17 cellular contexts compared by ENCODE assay signal in the genomic region with DNA sequence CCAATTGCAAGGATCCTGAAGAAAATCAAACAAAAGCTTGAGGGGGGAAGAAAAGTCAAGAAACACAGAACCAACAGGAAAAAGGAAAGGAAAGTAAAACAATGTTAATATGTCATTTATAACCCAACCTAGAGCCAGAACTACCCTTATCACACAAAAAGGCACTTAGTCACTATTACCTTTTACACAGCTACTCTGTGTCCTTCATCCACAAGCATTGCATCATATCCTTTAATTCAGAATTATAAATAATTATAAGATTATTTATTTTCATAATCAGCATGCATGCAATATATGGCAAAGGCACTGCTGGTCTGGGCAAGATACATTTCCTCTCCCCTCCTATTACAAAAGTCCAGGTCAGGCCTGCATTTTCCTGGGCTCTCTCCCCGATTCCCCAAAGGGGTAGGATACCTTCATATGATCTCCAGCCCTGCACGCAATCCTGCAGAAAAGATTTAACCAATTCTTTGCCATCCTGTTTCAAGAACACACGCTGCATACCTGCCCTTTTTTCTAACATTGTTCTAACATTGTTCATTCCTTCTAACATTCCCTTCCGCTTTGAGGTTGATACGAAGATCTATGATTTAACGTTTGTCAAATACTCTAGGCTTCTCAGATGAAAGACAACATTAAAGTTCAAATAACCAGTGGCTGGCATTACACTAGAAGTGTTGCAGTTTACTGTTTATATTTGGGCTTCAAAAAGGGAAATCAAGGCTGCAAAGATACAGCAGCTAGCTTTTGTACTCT.
DNase-seq lines count a peak whose midpoint lies in the region; ATAC-seq and TF ChIP-seq lines count a peak whose summit lies in the region.
"Had no signal": no experiment of that assay in that cellular context is flagged by ENCODE, and none has a peak within 500 bp of the region (broad histone marks: within the 10 kb centered on the region; RNA-seq: fewer than 3 reads in every experiment).

No MANE protein-coding gene starts in this region.

- H3K4me1 ChIP-seq in HUES6 (ENCODE audit: control insufficient read depth, insufficient read depth, low read length) (peaks cover 54% of the 10 kb centered on the region), subcutaneous abdominal adipose tissue (ENCODE audit: control insufficient read depth in 5 of 5, insufficient read depth in 5 of 5, low read length in 5 of 5) (peaks cover 9 to 68% (median 42%) of the 10 kb centered on the region in 5 donors)
- H3K4me1 ChIP-seq: parathyroid adenoma had no signal

- ATAC-seq in HG03354 (IDR thresholded peaks at IDR 0.05; ENCODE audit: poor library complexity, severe bottlenecking, unreplicated experiment) = no peak
- ATAC-seq: activated T-cell treated with anti-CD3 and anti-CD28 coated beads, Interleukin-2, amount 50 U/mL, for 72 hours had no signal

- H3K27ac ChIP-seq in HUES6 (ENCODE audit: low read depth, low read length) (no peak overlapping the region), coronary artery (no peak overlapping the region), subcutaneous abdominal adipose tissue (ENCODE audit: low read depth, low read length) (peak overlapping the region; percentile 99)
- H3K27ac ChIP-seq: parathyroid adenoma, SJSA1 had no signal

- no peaks in the 10 kb centered on the region for H3K27me3 ChIP-seq in HUES6 (ENCODE audit: control insufficient read depth, insufficient read depth, low read length)
- no peaks in the 10 kb centered on the region for H3K27me3 ChIP-seq in subcutaneous abdominal adipose tissue (ENCODE audit: control insufficient read depth in 5 of 5, insufficient read depth in 4 of 5, low read length in 5 of 5)
- H3K27me3 ChIP-seq: SJSA1 had no signal

- no peaks in the 10 kb centered on the region for H3K9me3 ChIP-seq in HUES6 (ENCODE audit: control insufficient read depth, insufficient read depth, low read depth, low read length)
- H3K9me3 ChIP-seq in subcutaneous abdominal adipose tissue (ENCODE audit: control insufficient read depth in 5 of 5, low read length in 5 of 5) = no peaks in the 10 kb centered on the region
- H3K9me3 ChIP-seq: SJSA1 had no signal

- TF ChIP-seq CTCF in coronary artery (IDR thresholded peaks at IDR 0.05) = no peak

- peaks cover 5% of the 10 kb centered on the region; the same call in 1 of the 2 replicates for H3K36me3 ChIP-seq in HUES6 (ENCODE audit: control insufficient read depth, insufficient read depth, low read length)
- no peaks in the 10 kb centered on the region for H3K36me3 ChIP-seq in subcutaneous abdominal adipose tissue (ENCODE audit: control insufficient read depth in 5 of 5, insufficient read depth in 5 of 5, low read length in 5 of 5)

- H3K9ac ChIP-seq in HUES6 (ENCODE audit: low read length) (no peak overlapping the region), subcutaneous abdominal adipose tissue (ENCODE audit: low read length in 5 of 5) (peak overlapping the region in 1 of 5 donors; percentile 54)
- H3K9ac ChIP-seq: parathyroid adenoma had no signal

- no peak for DNase-seq in coronary artery (ENCODE audit: low spot score)
- DNase-seq in left kidney (ENCODE audit: low read depth, low spot score) = peak; percentile 9
- no peak for DNase-seq in NCI-H2196 treated with DMSO at 0.1 percent for 48 hours (lab: John Stamatoyannopoulos, UW; ENCODE audit: unreplicated experiment)
- DNase-seq in RKO (ENCODE audit: low spot score) = no peak
- no peak for DNase-seq in NCI-H1048 (lab: John Stamatoyannopoulos, UW)
- DNase-seq: activated CD4-positive, alpha-beta memory T cell treated with anti-CD3 and anti-CD28 coated beads for 36 hours; activated T-cell treated with anti-CD3 and anti-CD28 coated beads, Interleukin-2, amount 50 U/mL, for 72 hours; DND-41; head of caudate nucleus; islet precursor cell; NCI-H1436 treated with DMSO at 0.1 percent for 48 hours; NCI-H345 had no signal

- H3K4me3 ChIP-seq in HUES6 (ENCODE audit: low read depth, low read length) = peak overlapping the region; percentile 24; the same call in 1 of the 2 replicates
- peak overlapping the region; percentile 5 for H3K4me3 ChIP-seq in coronary artery
- H3K4me3 ChIP-seq in subcutaneous abdominal adipose tissue (ENCODE audit: low read depth in 1 of 5, low read length in 5 of 5) = peak overlapping the region in 2 of 5 donors; percentile 11 to 29
- H3K4me3 ChIP-seq: SJSA1 had no signal
